In the genomic region with DNA sequence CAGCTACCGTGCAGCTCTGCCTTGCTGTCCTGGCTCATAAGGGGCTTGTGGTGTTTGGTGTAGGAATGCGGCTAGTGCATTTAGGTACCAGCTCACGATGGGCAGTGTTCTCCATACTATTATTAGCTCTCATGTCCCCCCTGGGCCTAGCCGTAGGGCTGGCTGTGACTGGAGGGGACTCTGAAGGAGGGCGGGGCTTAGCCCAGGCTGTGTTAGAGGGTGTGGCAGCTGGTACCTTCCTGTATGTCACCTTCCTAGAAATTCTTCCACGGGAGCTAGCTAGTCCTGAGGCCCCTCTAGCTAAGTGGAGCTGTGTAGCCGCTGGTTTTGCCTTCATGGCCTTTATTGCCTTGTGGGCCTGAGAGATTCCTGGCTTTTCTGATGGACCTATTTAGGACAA, we compare ENCODE assay signal across 17 cellular contexts. TPM values are rescaled to one million over a fixed set of nuclear protein-coding genes. Genes with fewer than 3 reads are reported as not detected.
DNase-seq lines count a peak whose midpoint lies in the region; ATAC-seq, FAIRE-seq and TF ChIP-seq lines count a peak whose summit lies in the region.
"Had no signal": no experiment of that assay in that cellular context is flagged by ENCODE, and none has a peak within 500 bp of the region (broad histone marks: within the 10 kb centered on the region; RNA-seq: fewer than 3 reads in every experiment).

No MANE protein-coding gene starts in this region.

- H3K4me1 ChIP-seq in K562 (replicated peaks in 1 of 2; ENCODE audit: control insufficient read depth in 2 of 2, insufficient read depth in 2 of 2, low read length in 2 of 2) (peaks cover 5 to 17% of the 10 kb centered on the region in 2 experiments; a peak in 3 of 5 replicates), smooth muscle cell (ENCODE audit: low read depth) (peaks cover 28% of the 10 kb centered on the region), adrenal gland (replicated peaks in 1 of 2) (no peaks in the 10 kb centered on the region)
- H3K4me1 ChIP-seq: A549, HAP-1 had no signal

- H3K4me2 ChIP-seq in K562 (ENCODE audit: insufficient read depth, low read length) = no peak overlapping the region
- H3K4me2 ChIP-seq in smooth muscle cell = peak overlapping the region; percentile 37
- H3K4me2 ChIP-seq: A549 had no signal

- H3K27ac ChIP-seq in K562 (ENCODE audit: extremely low read depth, low read depth, low read length) (no peak overlapping the region), smooth muscle cell (ENCODE audit: low read depth) (peak overlapping the region; percentile 59), adrenal gland (no peak overlapping the region)
- H3K27ac ChIP-seq: A549, C4-2B, GM23248 had no signal

- no peaks in the 10 kb centered on the region for H3K27me3 ChIP-seq in K562 (ENCODE audit: control insufficient read depth in 2 of 2, insufficient read depth in 2 of 2, low read length in 2 of 2)
- H3K27me3 ChIP-seq in smooth muscle cell (ENCODE audit: low read depth) = no peaks in the 10 kb centered on the region
- H3K27me3 ChIP-seq in adrenal gland = no peaks in the 10 kb centered on the region
- H3K27me3 ChIP-seq: BE2C had no signal

- peaks cover 33% of the 10 kb centered on the region for H3F3A ChIP-seq in smooth muscle cell (ENCODE audit: low read depth)

- H3K36me3 ChIP-seq in K562 (ENCODE audit: control insufficient read depth, insufficient read depth, low read length) (peaks cover 5% of the 10 kb centered on the region; the same call in 1 of the 3 replicates), smooth muscle cell (ENCODE audit: low read depth) (no peaks in the 10 kb centered on the region), adrenal gland (replicated peaks in 1 of 2) (peaks cover 0 to 12% of the 10 kb centered on the region in 2 donors)

- in situ Hi-C loops in K562 (cut with MboI) = no loop called here

- H3K4me3 ChIP-seq in K562 = no peak overlapping the region
- H3K4me3 ChIP-seq in smooth muscle cell = no peak overlapping the region
- no peak overlapping the region for H3K4me3 ChIP-seq in adrenal gland
- H3K4me3 ChIP-seq: A549, GM23248, HAP-1 had no signal

- intact Hi-C loops in K562 (cut with micrococcal nuclease) = no loop called here
- intact Hi-C loops in left colon (cut with DNase I, micrococcal nuclease) = no loop called here
- intact Hi-C loops in adrenal gland (cut with DNase I) = no loop called here

- CTCF ChIA-PET in K562 (lab: Yijun Ruan, JAX; ENCODE audit: low intra/inter-chr PET ratio) = interaction anchor here (0.6 kb wide), 1 partner anchor 39 kb away, joined by 3 read pairs; no protein-coding TSS in a partner anchor

- ATAC-seq in K562 (peak; percentile 55; the same call in 2 of the 3 replicates), left colon (peak; percentile 38)
- ATAC-seq: A549 had no signal

- WGBS in K562 (ENCODE audit: insufficient coverage, low coverage, missing lambda C conversion rate) = 30% methylated on average over 7 of the region's 7 CpGs
- WGBS in smooth muscle cell (ENCODE audit: low lambda C conversion rate) = 75% methylated on average over 7 of the region's 7 CpGs
- WGBS in adrenal gland, 4 donors = 64 to 81% (median 74%) methylated on average over 5 to 7 of the region's 7 CpGs

- no peak for DNase-seq in K562 (ENCODE audit: extremely low read depth in 1 of 4, low spot score in 3 of 4)
- peak; percentile 52 for DNase-seq in left colon
- DNase-seq in smooth muscle cell (lab: John Stamatoyannopoulos, UW; ENCODE audit: unreplicated experiment) = no peak
- DNase-seq in adrenal gland = no peak
- no peak for DNase-seq in activated CD4-positive, alpha-beta T cell treated with anti-CD3 and anti-CD28 coated beads, Interleukin-2, amount 50 U/mL, for 48 hours
- DNase-seq in retina = no peak
- DNase-seq: BE2C; CD4-positive, alpha-beta memory T cell; DMS79; GDM1; GM23248; IMR-90 had no signal

- H3K9me3 ChIP-seq in K562 (replicated peaks; ENCODE audit: control insufficient read depth, insufficient read depth, low read depth, low read length) (no peaks in the 10 kb centered on the region), smooth muscle cell (replicated peaks; ENCODE audit: low read depth) (no peaks in the 10 kb centered on the region), adrenal gland (replicated peaks in 1 of 3) (no peaks in the 10 kb centered on the region)
- H3K9me3 ChIP-seq: A549, BE2C, HAP-1 had no signal

- H2AFZ ChIP-seq in K562 (ENCODE audit: low read depth, low read length) (no peak overlapping the region), smooth muscle cell (ENCODE audit: low read depth) (no peak overlapping the region)
- H2AFZ ChIP-seq: GM23248 had no signal

- no peak for FAIRE-seq in K562 (lab: Jason Lieb, UNC)
- FAIRE-seq: A549 had no signal

- TF ChIP-seq POLR2A in K562 (conservative IDR thresholded peaks at IDR 0.05) (no peak), adrenal gland (IDR thresholded peaks at IDR 0.05) (no peak)

- POLR2A ChIA-PET in K562 (lab: Yijun Ruan, JAX) = interaction anchor here (1.1 kb wide), 1 partner anchor 11 kb away, joined by 3 read pairs; no protein-coding TSS in a partner anchor

- H3K9ac ChIP-seq in K562 (ENCODE audit: insufficient read depth in 1 of 2, low read depth in 2 of 2, low read length in 2 of 2) = no peak overlapping the region; a peak in 1 of 4 replicates
- H3K9ac ChIP-seq in smooth muscle cell (ENCODE audit: low read depth) = no peak overlapping the region
- H3K9ac ChIP-seq: GM23248 had no signal

- BruUV-seq in K562 (replicated peaks; lab: Mats Ljungman, UMichigan) = no TSS peak

- TF ChIP-seq RAD21 in K562 (CRISPR knock-in tag; conservative IDR thresholded peaks at IDR 0.05 in 1 of 2, IDR thresholded peaks at IDR 0.05 in 1 of 2) = no peak

- TF ChIP-seq CTCF in K562 (IDR thresholded peaks at IDR 0.05 in 2 of 3, conservative IDR thresholded peaks at IDR 0.05 in 1 of 3; ENCODE audit: insufficient read depth in 2 of 3, low read depth in 1 of 3, low read length in 3 of 3) (no peak), smooth muscle cell (IDR thresholded peaks at IDR 0.05; ENCODE audit: borderline replicate concordance, insufficient read depth, poor library complexity, severe bottlenecking) (no peak), adrenal gland (IDR thresholded peaks at IDR 0.05) (no peak)

- H3K9me1 ChIP-seq in K562 (ENCODE audit: control insufficient read depth, insufficient read depth, low read length) = no peaks in the 10 kb centered on the region

- no peak for TF ChIP-seq EP300 in K562 (IDR thresholded peaks at IDR 0.05; ENCODE audit: low read length)

- H3K79me2 ChIP-seq in K562 (ENCODE audit: control insufficient read depth, insufficient read depth, low read length) = no peaks in the 10 kb centered on the region
- peaks cover 25% of the 10 kb centered on the region for H3K79me2 ChIP-seq in smooth muscle cell (ENCODE audit: low read depth)

- H4K20me1 ChIP-seq in K562 (replicated peaks; ENCODE audit: control insufficient read depth, insufficient read depth, low read length) (no peaks in the 10 kb centered on the region), smooth muscle cell (ENCODE audit: low read depth) (no peaks in the 10 kb centered on the region)

RNA-seq across cellular contexts. Expression of a gene that starts 2.1 kb away (rescaled TPM):
- total RNA-seq in K562 (2011; cell fraction: chromatin; rRNA removed; ENCODE audit: low replicate concordance) = 0.86 TPM in 1 of 2 replicates, not detected in the other
- not detected in 2 replicates for total RNA-seq in K562 (2011; cell fraction: nucleolus; rRNA removed)
- total RNA-seq in K562 (2011; cell fraction: nucleoplasm; rRNA removed) = 1.1 TPM in 1 of 2 replicates, not detected in the other
- total RNA-seq in K562 (2014; rRNA removed) = not detected in 2 replicates
- total RNA-seq in K562 (2014; rRNA removed; fragmentation: Illumina TruSeq; extraction: Trizol) = not detected in 2 replicates
- not detected in 2 replicates for total RNA-seq in K562 (2015; rRNA removed; fragmentation: Illumina TruSeq; extraction: Trizol)
- total RNA-seq in K562 (2021) = not detected in 2 replicates
- polyA plus RNA-seq in K562 (2011; rRNA removed) = 0.06 and 0.07 TPM in 2 replicates
- 0.10 TPM in 1 of 2 replicates, not detected in the other for polyA plus RNA-seq in K562 (2011; cell fraction: cytosol; rRNA removed)
- polyA plus RNA-seq in K562 (2011; cell fraction: nucleus; rRNA removed) = 0.18 and 0.20 TPM in 2 replicates
- polyA plus RNA-seq in K562 (2012) = not detected in 2 replicates
- polyA plus RNA-seq in K562 (2014; fragmentation: Illumina TruSeq; extraction: Trizol) = not detected in 2 replicates
- polyA plus RNA-seq in K562 (2014; fragmentation: Nextera tagmentation; extraction: Ambion mirVana) = not detected
- polyA plus RNA-seq in K562 (2014; rRNA removed) = 0.09 TPM in 1 of 2 replicates, not detected in the other
- not detected in 2 replicates for polyA minus RNA-seq in K562 (2011; rRNA and poly(A)+ RNA removed)
- polyA minus RNA-seq in K562 (2011; cell fraction: cytosol; rRNA and poly(A)+ RNA removed) = not detected in 2 replicates
- polyA minus RNA-seq in K562 (2011; cell fraction: nucleus; rRNA and poly(A)+ RNA removed) = 0.67 TPM in 1 of 2 replicates, not detected in the other
- under 1 TPM; 0.61 to 0.92 TPM for total RNA-seq in left colon
- 9.1 and 10.1 TPM in 2 replicates for total RNA-seq in smooth muscle cell
- polyA plus RNA-seq in smooth muscle cell = 14.3 and 18.7 TPM in 2 replicates
- under 1 TPM in 1 of 8 donors, not detected in 7; 0.29 TPM for total RNA-seq in adrenal gland
- under 1 TPM in 1 of 3 donors, not detected in 2; 0.24 TPM for polyA plus RNA-seq in adrenal gland
- total RNA-seq: GM23248, HT-29, IMR-90 had no signal
- polyA plus RNA-seq: A549; CD4-positive, alpha-beta memory T cell; IMR-90 had no signal

RNA-seq across cellular contexts. Expression of a gene that starts 11.4 kb away (rescaled TPM):
- total RNA-seq in K562 (2011; cell fraction: chromatin; rRNA removed; ENCODE audit: low replicate concordance) = 312 and 387 TPM in 2 replicates
- total RNA-seq in K562 (2011; cell fraction: nucleolus; rRNA removed) = 235 and 245 TPM in 2 replicates
- total RNA-seq in K562 (2011; cell fraction: nucleoplasm; rRNA removed) = 205 and 234 TPM in 2 replicates
- total RNA-seq in K562 (2014; rRNA removed) (63.5 and 83.7 TPM in 2 replicates), K562 (2014; rRNA removed; fragmentation: Illumina TruSeq; extraction: Trizol) (62.6 and 65.6 TPM in 2 replicates), K562 (2015; rRNA removed; fragmentation: Illumina TruSeq; extraction: Trizol) (75.6 and 80.3 TPM in 2 replicates), K562 (2021) (82.7 and 83.6 TPM in 2 replicates), left colon (10 to 100 TPM; 48.4 to 65.1 TPM), smooth muscle cell (70.0 and 96.3 TPM in 2 replicates), adrenal gland (100 to 1,000 TPM in 3 of 8 donors, 10 to 100 TPM in 5; 66.2 to 231 (median 90.5) TPM)
- polyA plus RNA-seq in K562 (2011; rRNA removed) (119 and 168 TPM in 2 replicates), K562 (2014; fragmentation: Illumina TruSeq; extraction: Trizol) (97.6 and 105 TPM in 2 replicates), K562 (2014; fragmentation: Nextera tagmentation; extraction: Ambion mirVana) (100 to 1,000 TPM in 1 of 2 experiments, 10 to 100 TPM in 1; 90.0 to 150 TPM), K562 (2014; rRNA removed) (119 and 131 TPM in 2 replicates), smooth muscle cell (46.5 and 55.3 TPM in 2 replicates), adrenal gland (100 to 1,000 TPM in 2 of 3 donors, 10 to 100 TPM in 1; 86.9 to 202 (median 176) TPM)
- polyA plus RNA-seq in K562 (2011; cell fraction: cytosol; rRNA removed) = 85.7 and 125 TPM in 2 replicates
- 549 and 894 TPM in 2 replicates for polyA plus RNA-seq in K562 (2011; cell fraction: nucleus; rRNA removed)
- 57.2 and 95.2 TPM in 2 replicates for polyA plus RNA-seq in K562 (2012)
- polyA minus RNA-seq in K562 (2011; rRNA and poly(A)+ RNA removed) = 40.4 and 53.4 TPM in 2 replicates
- 18.0 and 21.2 TPM in 2 replicates for polyA minus RNA-seq in K562 (2011; cell fraction: cytosol; rRNA and poly(A)+ RNA removed)
- polyA minus RNA-seq in K562 (2011; cell fraction: nucleus; rRNA and poly(A)+ RNA removed) = 67.7 and 105 TPM in 2 replicates

RNA-seq across cellular contexts. Expression of a gene that starts 23.6 kb away (rescaled TPM):
- total RNA-seq in K562 (2011; cell fraction: chromatin; rRNA removed; ENCODE audit: low replicate concordance) = 236 and 348 TPM in 2 replicates
- total RNA-seq in K562 (2011; cell fraction: nucleolus; rRNA removed) = 137 and 162 TPM in 2 replicates
- total RNA-seq in K562 (2011; cell fraction: nucleoplasm; rRNA removed) = 212 and 255 TPM in 2 replicates
- total RNA-seq in K562 (2014; rRNA removed) (44.5 and 62.1 TPM in 2 replicates), K562 (2014; rRNA removed; fragmentation: Illumina TruSeq; extraction: Trizol) (24.9 and 28.2 TPM in 2 replicates), K562 (2015; rRNA removed; fragmentation: Illumina TruSeq; extraction: Trizol) (27.5 and 28.5 TPM in 2 replicates), K562 (2021) (37.4 and 41.0 TPM in 2 replicates), left colon (100 to 1,000 TPM; 135 to 140 TPM), smooth muscle cell (31.1 and 39.8 TPM in 2 replicates), adrenal gland (1,000 to 10,000 TPM in 1 of 8 donors, 100 to 1,000 TPM in 7; 401 to 1,323 (median 686) TPM)
- polyA plus RNA-seq in K562 (2011; rRNA removed) (66.3 and 105 TPM in 2 replicates), K562 (2014; fragmentation: Illumina TruSeq; extraction: Trizol) (81.2 and 81.3 TPM in 2 replicates), K562 (2014; fragmentation: Nextera tagmentation; extraction: Ambion mirVana) (10 to 100 TPM; 10.1 to 22.9 TPM), K562 (2014; rRNA removed) (59.3 and 67.3 TPM in 2 replicates), smooth muscle cell (40.4 and 48.4 TPM in 2 replicates), adrenal gland (100 to 1,000 TPM; 399 to 639 (median 619) TPM)
- 81.1 and 138 TPM in 2 replicates for polyA plus RNA-seq in K562 (2011; cell fraction: cytosol; rRNA removed)
- 200 and 241 TPM in 2 replicates for polyA plus RNA-seq in K562 (2011; cell fraction: nucleus; rRNA removed)
- 41.0 and 60.2 TPM in 2 replicates for polyA plus RNA-seq in K562 (2012)
- 42.2 and 67.9 TPM in 2 replicates for polyA minus RNA-seq in K562 (2011; rRNA and poly(A)+ RNA removed)
- 15.7 and 39.4 TPM in 2 replicates for polyA minus RNA-seq in K562 (2011; cell fraction: cytosol; rRNA and poly(A)+ RNA removed)
- polyA minus RNA-seq in K562 (2011; cell fraction: nucleus; rRNA and poly(A)+ RNA removed) = 54.4 and 64.0 TPM in 2 replicates

RNA-seq across cellular contexts. Expression of a gene that starts 28.8 kb away (rescaled TPM):
- total RNA-seq in K562 (2011; cell fraction: chromatin; rRNA removed; ENCODE audit: low replicate concordance) = 0.19 TPM in 1 of 2 replicates, not detected in the other
- total RNA-seq in K562 (2011; cell fraction: nucleolus; rRNA removed) = not detected in 2 replicates
- not detected in 2 replicates for total RNA-seq in K562 (2011; cell fraction: nucleoplasm; rRNA removed)
- 0.18 and 0.24 TPM in 2 replicates for total RNA-seq in K562 (2014; rRNA removed)
- not detected in 2 replicates for total RNA-seq in K562 (2014; rRNA removed; fragmentation: Illumina TruSeq; extraction: Trizol)
- not detected in 2 replicates for total RNA-seq in K562 (2015; rRNA removed; fragmentation: Illumina TruSeq; extraction: Trizol)
- not detected in 2 replicates for total RNA-seq in K562 (2021)
- not detected in 2 replicates for polyA plus RNA-seq in K562 (2011; rRNA removed)
- not detected in 2 replicates for polyA plus RNA-seq in K562 (2011; cell fraction: cytosol; rRNA removed)
- polyA plus RNA-seq in K562 (2011; cell fraction: nucleus; rRNA removed) = 0.33 TPM in 1 of 2 replicates, not detected in the other
- not detected in 2 replicates for polyA plus RNA-seq in K562 (2012)
- not detected in 2 replicates for polyA plus RNA-seq in K562 (2014; fragmentation: Illumina TruSeq; extraction: Trizol)
- polyA plus RNA-seq in K562 (2014; fragmentation: Nextera tagmentation; extraction: Ambion mirVana) = not detected
- not detected in 2 replicates for polyA plus RNA-seq in K562 (2014; rRNA removed)
- polyA minus RNA-seq in K562 (2011; rRNA and poly(A)+ RNA removed) = not detected in 2 replicates
- polyA minus RNA-seq in K562 (2011; cell fraction: cytosol; rRNA and poly(A)+ RNA removed) = not detected in 2 replicates
- polyA minus RNA-seq in K562 (2011; cell fraction: nucleus; rRNA and poly(A)+ RNA removed) = not detected in 2 replicates
- total RNA-seq in left colon = under 1 TPM; 0.28 to 0.58 TPM
- total RNA-seq in smooth muscle cell = 1.2 TPM in 1 of 2 replicates, not detected in the other
- polyA plus RNA-seq in smooth muscle cell = 0.65 and 0.70 TPM in 2 replicates
- 1 to 10 TPM in 2 of 8 donors, under 1 TPM in 1, not detected in 5; 0.31 to 1.1 (median 1.0) TPM for total RNA-seq in adrenal gland
- under 1 TPM in 2 of 3 donors, not detected in 1; 0.44 to 0.80 TPM for polyA plus RNA-seq in adrenal gland
- total RNA-seq: CD4-positive, alpha-beta memory T cell; GM23248; HT-29; IMR-90 had no signal
- polyA plus RNA-seq: A549; AG04450; CD4-positive, alpha-beta memory T cell; GM23248; IMR-90 had no signal

RNA-seq across cellular contexts. Expression of a gene that starts 33.4 kb away (rescaled TPM):
- not detected in 2 replicates for total RNA-seq in K562 (2011; cell fraction: chromatin; rRNA removed; ENCODE audit: low replicate concordance)
- not detected in 2 replicates for total RNA-seq in K562 (2011; cell fraction: nucleolus; rRNA removed)
- not detected in 2 replicates for total RNA-seq in K562 (2011; cell fraction: nucleoplasm; rRNA removed)
- total RNA-seq in K562 (2014; rRNA removed) (not detected in 2 replicates), K562 (2014; rRNA removed; fragmentation: Illumina TruSeq; extraction: Trizol) (not detected in 2 replicates), K562 (2015; rRNA removed; fragmentation: Illumina TruSeq; extraction: Trizol) (not detected in 2 replicates), K562 (2021) (not detected in 2 replicates), left colon (not detected), smooth muscle cell (not detected in 2 replicates), adrenal gland (under 1 TPM in 1 of 8 donors, not detected in 7; 0.27 TPM)
- polyA plus RNA-seq in K562 (2011; rRNA removed) (not detected in 2 replicates), K562 (2014; fragmentation: Illumina TruSeq; extraction: Trizol) (not detected in 2 replicates), K562 (2014; fragmentation: Nextera tagmentation; extraction: Ambion mirVana) (not detected), K562 (2014; rRNA removed) (not detected in 2 replicates), smooth muscle cell (0.25 TPM in 1 of 2 replicates, not detected in the other), adrenal gland (under 1 TPM in 1 of 3 donors, not detected in 2; 0.03 TPM)
- not detected in 2 replicates for polyA plus RNA-seq in K562 (2011; cell fraction: cytosol; rRNA removed)
- not detected in 2 replicates for polyA plus RNA-seq in K562 (2011; cell fraction: nucleus; rRNA removed)
- not detected in 2 replicates for polyA plus RNA-seq in K562 (2012)
- polyA minus RNA-seq in K562 (2011; rRNA and poly(A)+ RNA removed) = not detected in 2 replicates
- polyA minus RNA-seq in K562 (2011; cell fraction: cytosol; rRNA and poly(A)+ RNA removed) = not detected in 2 replicates
- polyA minus RNA-seq in K562 (2011; cell fraction: nucleus; rRNA and poly(A)+ RNA removed) = not detected in 2 replicates
- total RNA-seq: CD4-positive, alpha-beta memory T cell; GM23248; HT-29; IMR-90 had no signal
- polyA plus RNA-seq: A549; AG04450; CD4-positive, alpha-beta memory T cell; GM23248; IMR-90 had no signal

Comparison
In these comparisons a context has a peak if more than half of its experiments do, and no peak if none do; other contexts are left out.
1. DNase-seq: peak in left colon (2 of 2); none in K562 (0 of 4), smooth muscle cell (single experiment), adrenal gland (0 of 7), activated CD4-positive, alpha-beta T cell treated with anti-CD3 and anti-CD28 coated beads, Interleukin-2, amount 50 U/mL, for 48 hours (0 of 2) and retina (single experiment).